In genomic region chr7:145795132-145795531, GRCh38 we compare ENCODE assay signal across 29 cellular contexts.
"Had no signal": no experiment of that assay in that cellular context is flagged by ENCODE, and none has a peak within 500 bp of the region (broad histone marks: within the 10 kb centered on the region; RNA-seq: fewer than 3 reads in every experiment).

No MANE protein-coding gene starts in this region.

- H3K4me1 Mint-ChIP-seq: stimulated activated effector memory CD8-positive, alpha-beta T cell treated with anti-CD3 and anti-CD28 coated beads, Interleukin-12 subunit alpha, Interleukin-12 subunit beta, amount 100 ng/mL, for 72 hours; stimulated activated memory B cell treated with anti-CD40 and anti-IgM and Interleukin-4, amounts not matched to agents 10 μg/mL and 1 μg/mL and 100 μg/mL, for 72 hours; stimulated activated naive B cell treated with anti-CD40 and anti-IgM and Interleukin-4, amounts not matched to agents 10 μg/mL and 1 μg/mL and 100 μg/mL, for 72 hours; stimulated activated naive CD8-positive, alpha-beta T cell treated with anti-CD3 and anti-CD28 coated beads, Interleukin-15, amount 100 ng/mL, for 72 hours had no signal

- H3K9me3 Mint-ChIP-seq: stimulated activated memory B cell treated with anti-CD40 and anti-IgM and Interleukin-4, amounts not matched to agents 10 μg/mL and 1 μg/mL and 100 μg/mL, for 72 hours; stimulated activated naive B cell treated with anti-CD40 and anti-IgM and Interleukin-4, amounts not matched to agents 10 μg/mL and 1 μg/mL and 100 μg/mL, for 72 hours; stimulated activated naive CD8-positive, alpha-beta T cell treated with anti-CD3 and anti-CD28 coated beads, Interleukin-15, amount 100 ng/mL, for 72 hours; type B pancreatic cell had no signal

- H3K9me3 ChIP-seq: suprapubic skin, testis, thoracic aorta, thyroid gland, tibial artery, tibial nerve, transverse colon, upper lobe of left lung, upper lobe of right lung, uterus, vagina had no signal

- H3K4me3 Mint-ChIP-seq: stimulated activated effector memory CD8-positive, alpha-beta T cell treated with anti-CD3 and anti-CD28 coated beads, Interleukin-12 subunit alpha, Interleukin-12 subunit beta, amount 100 ng/mL, for 72 hours; stimulated activated memory B cell treated with anti-CD40 and anti-IgM and Interleukin-4, amounts not matched to agents 10 μg/mL and 1 μg/mL and 100 μg/mL, for 72 hours; stimulated activated naive B cell treated with anti-CD40 and anti-IgM and Interleukin-4, amounts not matched to agents 10 μg/mL and 1 μg/mL and 100 μg/mL, for 72 hours; stimulated activated naive CD8-positive, alpha-beta T cell treated with anti-CD3 and anti-CD28 coated beads, Interleukin-15, amount 100 ng/mL, for 72 hours; stimulated activated naive CD8-positive, alpha-beta T cell treated with anti-CD3 and anti-CD28 coated beads, Interleukin-15, Interleukin-2, amounts not matched to agents 100 ng/mL and 50 ng/mL, for 24 hours; type B pancreatic cell had no signal

- H3K36me3 ChIP-seq: stomach, suprapubic skin, thoracic aorta, thyroid gland, tibial artery, tibial nerve, transverse colon, upper lobe of left lung, upper lobe of right lung, uterus, vagina had no signal

- H3K27me3 Mint-ChIP-seq: stimulated activated memory B cell treated with anti-CD40 and anti-IgM and Interleukin-4, amounts not matched to agents 10 μg/mL and 1 μg/mL and 100 μg/mL, for 72 hours; stimulated activated naive B cell treated with anti-CD40 and anti-IgM and Interleukin-4, amounts not matched to agents 10 μg/mL and 1 μg/mL and 100 μg/mL, for 72 hours; stimulated activated naive CD8-positive, alpha-beta T cell treated with anti-CD3 and anti-CD28 coated beads, Interleukin-15, amount 100 ng/mL, for 72 hours; stimulated activated naive CD8-positive, alpha-beta T cell treated with anti-CD3 and anti-CD28 coated beads, Interleukin-15, Interleukin-2, amounts not matched to agents 100 ng/mL and 50 ng/mL, for 24 hours; type B pancreatic cell had no signal

- ATAC-seq: stimulated activated effector memory CD8-positive, alpha-beta T cell treated with anti-CD3 and anti-CD28 coated beads, Interleukin-12 subunit alpha, Interleukin-12 subunit beta, amount 100 ng/mL, for 72 hours; stimulated activated memory B cell treated with anti-CD40 and anti-IgM and Interleukin-4, amounts not matched to agents 10 μg/mL and 1 μg/mL and 100 μg/mL, for 72 hours; stimulated activated naive B cell treated with anti-CD40 and anti-IgM and Interleukin-4, amounts not matched to agents 10 μg/mL and 1 μg/mL and 100 μg/mL, for 72 hours; stimulated activated naive CD8-positive, alpha-beta T cell treated with anti-CD3 and anti-CD28 coated beads, Interleukin-15, amount 100 ng/mL, for 72 hours; stimulated activated naive CD8-positive, alpha-beta T cell treated with anti-CD3 and anti-CD28 coated beads, Interleukin-15, Interleukin-2, amounts not matched to agents 100 U/mL and 50 U/mL, for 24 hours; upper lobe of right lung had no signal

- H3K4me3 ChIP-seq: stomach, suprapubic skin, testis, thoracic aorta, thyroid gland, tibial artery, tibial nerve, transverse colon, upper lobe of left lung, upper lobe of right lung, uterus, vagina had no signal

- H3K27me3 ChIP-seq: stomach, suprapubic skin, testis, thyroid gland, tibial artery, tibial nerve, transverse colon, upper lobe of left lung, upper lobe of right lung, uterus, vagina had no signal

- FAIRE-seq: urothelium cell line had no signal

- H3K27ac Mint-ChIP-seq: stimulated activated effector memory CD8-positive, alpha-beta T cell treated with anti-CD3 and anti-CD28 coated beads, Interleukin-12 subunit alpha, Interleukin-12 subunit beta, amount 100 ng/mL, for 72 hours; stimulated activated memory B cell treated with anti-CD40 and anti-IgM and Interleukin-4, amounts not matched to agents 10 μg/mL and 1 μg/mL and 100 μg/mL, for 72 hours; stimulated activated naive B cell treated with anti-CD40 and anti-IgM and Interleukin-4, amounts not matched to agents 10 μg/mL and 1 μg/mL and 100 μg/mL, for 72 hours; stimulated activated naive CD8-positive, alpha-beta T cell treated with anti-CD3 and anti-CD28 coated beads, Interleukin-15, amount 100 ng/mL, for 72 hours; stimulated activated naive CD8-positive, alpha-beta T cell treated with anti-CD3 and anti-CD28 coated beads, Interleukin-15, Interleukin-2, amounts not matched to agents 100 ng/mL and 50 ng/mL, for 24 hours; type B pancreatic cell had no signal

- H3K27ac ChIP-seq: stomach, suprapubic skin, testis, thoracic aorta, thyroid gland, tibial artery, tibial nerve, transverse colon, upper lobe of left lung, upper lobe of right lung, uterus, vagina had no signal

- DNase-seq: stimulated activated CD4-positive, alpha-beta T cell treated with anti-CD3 and anti-CD28 coated beads, Interleukin-2, amount 100 ng/mL, for 48 hours; stimulated activated CD4-positive, alpha-beta T cell treated with anti-CD3 and anti-CD28 coated beads, Interleukin-4, amount 100 ng/mL, for 1 hour; stimulated activated CD4-positive, alpha-beta T cell treated with anti-CD3 and anti-CD28 coated beads, Interleukin-4, amount 100 ng/mL, for 24 hours; stimulated activated CD4-positive, alpha-beta T cell treated with anti-CD3 and anti-CD28 coated beads, Interleukin-4, amount 100 ng/mL, for 4 hours; stimulated activated CD8-positive, alpha-beta memory T cell treated with anti-CD3 and anti-CD28 coated beads, Interleukin-4, amount 100 ng/mL, for 48 hours; stimulated activated naive B cell treated with anti-CD40 and anti-IgM and Interleukin-4, amounts not matched to agents 10 μg/mL and 1 μg/mL and 100 μg/mL, for 72 hours; stimulated activated naive CD4-positive, alpha-beta T cell; stimulated activated naive CD4-positive, alpha-beta T cell treated with Interleukin-2 at 50 U/mL for 16 hours; stimulated activated naive CD8-positive, alpha-beta T cell treated with anti-CD3 and anti-CD28 coated beads, Interleukin-15, amount 100 ng/mL, for 72 hours; stimulated activated naive CD8-positive, alpha-beta T cell treated with anti-CD3 and anti-CD28 coated beads, Interleukin-15, Interleukin-2, amounts not matched to agents 100 U/mL and 50 U/mL, for 24 hours; stomach; substantia nigra; testis; thyroid gland; tibial artery; transverse colon; trophoblast cell; upper lobe of left lung; upper lobe of right lung; uterus had no signal

- H3K4me1 ChIP-seq: stomach, suprapubic skin, testis, thyroid gland, tibial artery, tibial nerve, transverse colon, upper lobe of left lung, upper lobe of right lung, uterus, vagina had no signal
